Comparison of ENCODE assay signal across 19 cellular contexts in genomic region chr4:83850435-83850834, GRCh38.
A peak's percentile ranks its signal among the peaks of the same experiment; 100 is the strongest.
DNase-seq lines count a peak whose midpoint lies in the region; ATAC-seq and TF ChIP-seq lines count a peak whose summit lies in the region.
"Had no signal": no experiment of that assay in that cellular context is flagged by ENCODE, and none has a peak within 500 bp of the region (broad histone marks: within the 10 kb centered on the region; RNA-seq: fewer than 3 reads in every experiment).

No MANE protein-coding gene starts in this region.

- no peak overlapping the region for H2AFZ ChIP-seq in trophoblast cell (ENCODE audit: insufficient read depth, low read length, poor library complexity)

- no peaks in the 10 kb centered on the region for H3K79me2 ChIP-seq in trophoblast cell (ENCODE audit: control insufficient read depth, insufficient read depth, low read length, poor library complexity)

- H3K27ac ChIP-seq in trophoblast cell (ENCODE audit: low read depth, low read length): no peak overlapping the region
- H3K27ac ChIP-seq in esophagus squamous epithelium: no peak overlapping the region
- no peak overlapping the region for H3K27ac ChIP-seq in testis
- H3K27ac ChIP-seq in CD8-positive, alpha-beta T cell (ENCODE audit: low read depth, low read length): no peak overlapping the region
- H3K27ac ChIP-seq: BLaER1, SJCRH30 had no signal

- peaks cover 12% of the 10 kb centered on the region for H3K27me3 Mint-ChIP-seq in CD8-positive, alpha-beta T cell (ENCODE audit: low read depth)

- H3K27ac Mint-ChIP-seq in CD8-positive, alpha-beta T cell: no peak overlapping the region
- H3K27ac Mint-ChIP-seq: effector memory CD8-positive, alpha-beta T cell had no signal

- POLR2A ChIA-PET in CD8-positive, alpha-beta T cell (lab: Charles Lee): no interaction called here

- no peaks in the 10 kb centered on the region for H3K36me3 Mint-ChIP-seq in CD8-positive, alpha-beta T cell

- DNase-seq in EH (ENCODE audit: low read depth) (peak; percentile 64), LHCN-M2 (ENCODE audit: low read depth) (peak; percentile 31), epithelial cell of esophagus (ENCODE audit: low read depth) (peak; percentile 7), trophoblast cell (peak; percentile 40 to 57), esophagus squamous epithelium (lab: John Stamatoyannopoulos, UW) (no peak), testis (no peak), NCI-H187 treated with DMSO at 0.1 percent for 48 hours (lab: John Stamatoyannopoulos, UW) (no peak)
- no peak for DNase-seq in CD8-positive, alpha-beta T cell
- DNase-seq: activated CD4-positive, alpha-beta T cell treated with anti-CD3 and anti-CD28 coated beads for 1 hour; activated effector memory CD4-positive, alpha-beta T cell treated with Interleukin-2 at 50 U/mL for 16 hours; effector memory CD8-positive, alpha-beta T cell; NCI-H1048; NCI-H2081 treated with DMSO at 0.1 percent for 48 hours; NCI-H510A treated with DMSO at 0.1 percent for 48 hours; OCI-M1; SJCRH30; stimulated activated CD4-positive, alpha-beta T cell treated with anti-CD3 and anti-CD28 coated beads, Interleukin-2, amount 100 ng/mL, for 48 hours had no signal

- no peak overlapping the region for H3K4me3 Mint-ChIP-seq in CD8-positive, alpha-beta T cell
- H3K4me3 Mint-ChIP-seq: central memory CD8-positive, alpha-beta T cell; effector memory CD8-positive, alpha-beta T cell had no signal

- H2BK120ac ChIP-seq in trophoblast cell (ENCODE audit: insufficient read depth, low read length, poor library complexity): peak overlapping the region; percentile 43

- H3K4me3 ChIP-seq in epithelial cell of esophagus (ENCODE audit: low read length): no peak overlapping the region
- no peak overlapping the region for H3K4me3 ChIP-seq in trophoblast cell (ENCODE audit: low read depth, low read length)
- H3K4me3 ChIP-seq in esophagus squamous epithelium: no peak overlapping the region
- H3K4me3 ChIP-seq in testis: no peak overlapping the region
- H3K4me3 ChIP-seq in CD8-positive, alpha-beta T cell (ENCODE audit: low read depth, low read length): no peak overlapping the region
- H3K4me3 ChIP-seq: BLaER1, SJCRH30 had no signal

- no peak overlapping the region for H3K18ac ChIP-seq in trophoblast cell (ENCODE audit: low read length)

- intact Hi-C loops in esophagus squamous epithelium (cut with DNase I) (no loop called here), testis (cut with DNase I; ENCODE audit: low total_unique reads) (no loop called here)
- intact Hi-C loops in CD8-positive, alpha-beta T cell (cut with DNase I, micrococcal nuclease): no loop called here

- H3K4me1 Mint-ChIP-seq in CD8-positive, alpha-beta T cell (ENCODE audit: low read depth): no peaks in the 10 kb centered on the region
- H3K4me1 Mint-ChIP-seq: central memory CD8-positive, alpha-beta T cell had no signal

- no peak for TF ChIP-seq CTCF in epithelial cell of esophagus (IDR thresholded peaks at IDR 0.05; ENCODE audit: insufficient read depth, low read depth, low read length, missing control alignments)
- TF ChIP-seq CTCF in esophagus squamous epithelium (IDR thresholded peaks at IDR 0.05): no peak
- TF ChIP-seq CTCF in testis (IDR thresholded peaks at IDR 0.05): no peak
- no peak for TF ChIP-seq CTCF in CD8-positive, alpha-beta T cell (IDR thresholded peaks at IDR 0.05)

- ATAC-seq in CD8-positive, alpha-beta T cell: no peak
- ATAC-seq: effector memory CD8-positive, alpha-beta T cell had no signal

- no peaks in the 10 kb centered on the region for H3K9me3 Mint-ChIP-seq in CD8-positive, alpha-beta T cell

- no peak overlapping the region for H3K23ac ChIP-seq in trophoblast cell (ENCODE audit: low read length)

- H3K4ac ChIP-seq in trophoblast cell (ENCODE audit: low read depth, low read length): no peak overlapping the region

- peaks cover 6% of the 10 kb centered on the region for H3K79me1 ChIP-seq in trophoblast cell (ENCODE audit: low read length)

- H4K12ac ChIP-seq in trophoblast cell (ENCODE audit: low read depth, low read length): no peak overlapping the region

- no peak overlapping the region for H3K14ac ChIP-seq in trophoblast cell (ENCODE audit: low read length)

- CTCF ChIA-PET in CD8-positive, alpha-beta T cell (lab: Charles Lee): no interaction called here

- H3K36me3 ChIP-seq in trophoblast cell (ENCODE audit: control insufficient read depth in 1 of 2, insufficient read depth in 2 of 2, low read length in 2 of 2) (no peaks in the 10 kb centered on the region), esophagus squamous epithelium (no peaks in the 10 kb centered on the region), testis (ENCODE audit: low read depth, missing control alignments) (no peaks in the 10 kb centered on the region)
- no peaks in the 10 kb centered on the region for H3K36me3 ChIP-seq in CD8-positive, alpha-beta T cell (ENCODE audit: insufficient read depth, low read length)
- H3K36me3 ChIP-seq: BLaER1, SJCRH30 had no signal

- WGBS in trophoblast cell (ENCODE audit: extremely low coverage, insufficient coverage, insufficient read length): no CpG with 5 or more reads among the region's 6 CpGs
- 74 to 75% methylated on average over 4 to 5 of the region's 6 CpGs for WGBS in esophagus squamous epithelium, 2 donors
- 54 to 57% methylated on average over 5 to 6 of the region's 6 CpGs for WGBS in testis, 2 donors

- H3K4me2 ChIP-seq in trophoblast cell (ENCODE audit: low read length): no peak overlapping the region
- H3K4me2 ChIP-seq: BLaER1 had no signal

- no peak overlapping the region for H4K91ac ChIP-seq in trophoblast cell (ENCODE audit: low read depth, low read length)

- no peak overlapping the region for H2BK12ac ChIP-seq in trophoblast cell (ENCODE audit: low read length)

- H4K8ac ChIP-seq in trophoblast cell (ENCODE audit: low read depth, low read length): peak overlapping the region; percentile 23

- TF ChIP-seq POLR2A in esophagus squamous epithelium (IDR thresholded peaks at IDR 0.05) (no peak), testis (IDR thresholded peaks at IDR 0.05) (no peak)

- peak overlapping the region; percentile 52 for H2BK5ac ChIP-seq in trophoblast cell (ENCODE audit: low read depth, low read length, poor library complexity)

- H3K9me3 ChIP-seq in trophoblast cell (ENCODE audit: insufficient read depth, low read depth, low read length) (no peaks in the 10 kb centered on the region), esophagus squamous epithelium (no peaks in the 10 kb centered on the region), testis (no peaks in the 10 kb centered on the region)
- H3K9me3 ChIP-seq in CD8-positive, alpha-beta T cell (ENCODE audit: low read length): no peaks in the 10 kb centered on the region
- H3K9me3 ChIP-seq: BLaER1, SJCRH30 had no signal

- H3K9ac ChIP-seq in trophoblast cell (ENCODE audit: low read length): no peak overlapping the region
- H3K9ac ChIP-seq: BLaER1 had no signal

- peaks cover 8 to 15% of the 10 kb centered on the region in 2 experiments for H3K4me1 ChIP-seq in trophoblast cell (ENCODE audit: control insufficient read depth in 1 of 2, insufficient read depth in 2 of 2, low read length in 2 of 2)
- no peaks in the 10 kb centered on the region for H3K4me1 ChIP-seq in esophagus squamous epithelium
- no peaks in the 10 kb centered on the region for H3K4me1 ChIP-seq in testis
- H3K4me1 ChIP-seq in CD8-positive, alpha-beta T cell (ENCODE audit: insufficient read depth, low read length): no peaks in the 10 kb centered on the region
- H3K4me1 ChIP-seq: BLaER1, SJCRH30 had no signal

- H3K27me3 ChIP-seq in trophoblast cell (ENCODE audit: insufficient read depth, low read length) (no peaks in the 10 kb centered on the region), esophagus squamous epithelium (no peaks in the 10 kb centered on the region), testis (no peaks in the 10 kb centered on the region)
- H3K27me3 ChIP-seq in CD8-positive, alpha-beta T cell (ENCODE audit: insufficient read depth, low read length): no peaks in the 10 kb centered on the region
- H3K27me3 ChIP-seq: BLaER1, SJCRH30 had no signal

- H2AK5ac ChIP-seq in trophoblast cell (ENCODE audit: low read length): peak overlapping the region; percentile 79

Comparison
In these comparisons a context has a peak if more than half of its experiments do, and no peak if none do; other contexts are left out.
1. DNase-seq: peak in EH (single experiment), LHCN-M2 (single experiment), epithelial cell of esophagus (single experiment) and trophoblast cell (2 of 2); none in esophagus squamous epithelium (single experiment), testis (single experiment), NCI-H187 treated with DMSO at 0.1 percent for 48 hours (single experiment) and CD8-positive, alpha-beta T cell (0 of 7).